Comparison of ENCODE assay signal across 37 cellular contexts in the genomic region with DNA sequence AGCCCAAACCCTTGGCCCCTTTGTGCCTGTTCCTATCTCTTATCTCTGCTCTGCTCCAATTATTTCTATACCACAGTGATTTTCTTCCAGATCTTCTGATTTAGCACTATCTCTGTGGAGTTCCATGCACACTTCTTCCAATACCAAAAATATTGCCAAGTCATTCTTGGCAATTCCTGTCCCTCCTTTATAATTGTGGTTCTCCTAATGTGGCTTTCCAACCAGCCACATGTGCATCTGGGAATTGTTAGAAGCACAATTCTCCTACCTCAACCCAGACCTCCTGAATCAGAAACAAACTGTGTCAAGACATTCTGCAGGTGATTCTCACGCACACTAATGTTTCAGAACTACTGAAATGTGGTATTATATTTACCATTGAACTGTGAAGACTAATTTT.
"Had no signal": no experiment of that assay in that cellular context is flagged by ENCODE, and none has a peak within 500 bp of the region (broad histone marks: within the 10 kb centered on the region; RNA-seq: fewer than 3 reads in every experiment).

No MANE protein-coding gene starts in this region.

- H3K36me3 Mint-ChIP-seq: activated CD4-positive, alpha-beta memory T cell treated with anti-CD3 and anti-CD28 coated beads for 36 hours; activated CD8-positive, alpha-beta memory T cell treated with anti-CD3 and anti-CD28 coated beads, Interleukin-2, amount 10 ng/mL, durations not matched to agents 7 days and 5 days; activated naive CD4-positive, alpha-beta T cell treated with anti-CD3 and anti-CD28 coated beads, Interleukin-2, amount 50 U/mL, for 24 hours; activated naive CD8-positive, alpha-beta T cell treated with anti-CD3 and anti-CD28 coated beads for 36 hours; WTC11 had no signal

- H3K4me3 ChIP-seq: adrenal gland, ascending aorta, esophagus squamous epithelium, gastrocnemius medialis, heart left ventricle had no signal

- H3K4me1 Mint-ChIP-seq: activated CD8-positive, alpha-beta memory T cell treated with anti-CD3 and anti-CD28 coated beads, Interleukin-2, amount 10 ng/mL, durations not matched to agents 7 days and 5 days; activated naive CD4-positive, alpha-beta T cell treated with anti-CD3 and anti-CD28 coated beads, Interleukin-2, amount 50 U/mL, for 24 hours; activated naive CD8-positive, alpha-beta T cell treated with anti-CD3 and anti-CD28 coated beads for 36 hours; activated naive CD8-positive, alpha-beta T cell treated with anti-CD3 and anti-CD28 coated beads, Interleukin-2, amount 50 U/mL, for 24 hours; WTC11 had no signal

- H3K4me3 Mint-ChIP-seq: activated CD4-positive, alpha-beta memory T cell treated with anti-CD3 and anti-CD28 coated beads for 36 hours; activated CD8-positive, alpha-beta memory T cell treated with anti-CD3 and anti-CD28 coated beads, Interleukin-2, amount 10 ng/mL, durations not matched to agents 7 days and 5 days; activated CD8-positive, alpha-beta T cell treated with anti-CD3 and anti-CD28 coated beads, Interleukin-2, amount 10 ng/mL, durations not matched to agents 7 days and 5 days; activated naive CD4-positive, alpha-beta T cell treated with anti-CD3 and anti-CD28 coated beads for 36 hours; activated naive CD4-positive, alpha-beta T cell treated with anti-CD3 and anti-CD28 coated beads, Interleukin-2, amount 50 U/mL, for 24 hours; activated naive CD8-positive, alpha-beta T cell treated with anti-CD3 and anti-CD28 coated beads for 36 hours; activated naive CD8-positive, alpha-beta T cell treated with anti-CD3 and anti-CD28 coated beads, Interleukin-2, amount 50 U/mL, for 24 hours; activated T-helper 1 cell treated with anti-CD3 and anti-CD28 coated beads, Interleukin-12 subunit alpha, Interleukin-12 subunit beta, Interleukin-2, Interleukin-4 antibody, amounts not matched to agents 30 ng/mL and 10 ng/mL and 1 ng/mL, durations not matched to agents 14 hours and 24 hours and 36 hours; effector memory CD8-positive, alpha-beta T cell; WTC11 had no signal

- ATAC-seq: activated CD8-positive, alpha-beta memory T cell treated with anti-CD3 and anti-CD28 coated beads, Interleukin-2, amount 10 ng/mL, durations not matched to agents 7 days and 5 days; activated CD8-positive, alpha-beta T cell treated with anti-CD3 and anti-CD28 coated beads, Interleukin-2, amount 10 ng/mL, durations not matched to agents 7 days and 5 days; activated naive CD8-positive, alpha-beta T cell treated with anti-CD3 and anti-CD28 coated beads, Interleukin-2, amount 50 U/mL, for 24 hours; effector memory CD8-positive, alpha-beta T cell; foreskin keratinocyte; gastrocnemius medialis; heart left ventricle; WTC11 had no signal

- H3K36me3 ChIP-seq: adrenal gland, ascending aorta, brain microvascular endothelial cell, esophagus squamous epithelium, gastrocnemius medialis, heart left ventricle had no signal

- H3K27ac Mint-ChIP-seq: activated CD4-positive, alpha-beta memory T cell treated with anti-CD3 and anti-CD28 coated beads for 36 hours; activated CD8-positive, alpha-beta memory T cell treated with anti-CD3 and anti-CD28 coated beads, Interleukin-2, amount 10 ng/mL, durations not matched to agents 7 days and 5 days; activated CD8-positive, alpha-beta T cell treated with anti-CD3 and anti-CD28 coated beads, Interleukin-2, amount 10 ng/mL, durations not matched to agents 7 days and 5 days; activated naive CD4-positive, alpha-beta T cell treated with anti-CD3 and anti-CD28 coated beads for 36 hours; activated naive CD4-positive, alpha-beta T cell treated with anti-CD3 and anti-CD28 coated beads, Interleukin-2, amount 50 U/mL, for 24 hours; activated naive CD8-positive, alpha-beta T cell treated with anti-CD3 and anti-CD28 coated beads for 36 hours; activated naive CD8-positive, alpha-beta T cell treated with anti-CD3 and anti-CD28 coated beads, Interleukin-2, amount 50 U/mL, for 24 hours; activated T-helper 1 cell treated with anti-CD3 and anti-CD28 coated beads, Interleukin-12 subunit alpha, Interleukin-12 subunit beta, Interleukin-2, Interleukin-4 antibody, amounts not matched to agents 30 ng/mL and 10 ng/mL and 1 ng/mL, durations not matched to agents 14 hours and 24 hours and 36 hours; activated T-helper 2 cell treated with anti-CD3 and anti-CD28 coated beads, Interferon-gamma antibody, Interleukin-2, Interleukin-4, amounts not matched to agents 10 μg/mL and 5 μg/mL and 100 μg/mL, durations not matched to agents 14 hours and 24 hours and 36 hours; effector memory CD8-positive, alpha-beta T cell; WTC11 had no signal

- H3K27ac ChIP-seq: adrenal gland, ascending aorta, brain microvascular endothelial cell, epithelial cell of prostate, esophagus squamous epithelium, foreskin keratinocyte, gastrocnemius medialis, heart left ventricle, VCaP had no signal

- H3K27me3 Mint-ChIP-seq: activated CD4-positive, alpha-beta memory T cell treated with anti-CD3 and anti-CD28 coated beads for 36 hours; activated CD8-positive, alpha-beta memory T cell treated with anti-CD3 and anti-CD28 coated beads, Interleukin-2, amount 10 ng/mL, durations not matched to agents 7 days and 5 days; activated naive CD4-positive, alpha-beta T cell treated with anti-CD3 and anti-CD28 coated beads, Interleukin-2, amount 50 U/mL, for 24 hours; activated naive CD8-positive, alpha-beta T cell treated with anti-CD3 and anti-CD28 coated beads for 36 hours; activated naive CD8-positive, alpha-beta T cell treated with anti-CD3 and anti-CD28 coated beads, Interleukin-2, amount 50 U/mL, for 24 hours; effector memory CD8-positive, alpha-beta T cell had no signal

- FAIRE-seq: bronchial epithelial cell, colon, endothelial cell of umbilical vein had no signal

- H3K4me1 ChIP-seq: adrenal gland, ascending aorta, gastrocnemius medialis, heart left ventricle had no signal

- H3K27me3 ChIP-seq: adrenal gland, ascending aorta, brain microvascular endothelial cell, esophagus squamous epithelium, foreskin keratinocyte, gastrocnemius medialis, heart left ventricle had no signal

- DNase-seq: activated CD4-positive, alpha-beta memory T cell treated with anti-CD3 and anti-CD28 coated beads for 36 hours; activated CD4-positive, alpha-beta T cell treated with anti-CD3 and anti-CD28 coated beads for 1 hour; activated CD4-positive, alpha-beta T cell treated with anti-CD3 and anti-CD28 coated beads for 48 hours; activated CD4-positive, alpha-beta T cell treated with anti-CD3 and anti-CD28 coated beads, Interleukin-2, amount 50 U/mL, for 1 hour; activated CD8-positive, alpha-beta memory T cell treated with anti-CD3 and anti-CD28 coated beads, Interleukin-2, amount 10 ng/mL, durations not matched to agents 7 days and 5 days; activated CD8-positive, alpha-beta memory T cell treated with anti-CD3 and anti-CD28 coated beads, Interleukin-2, amount 50 U/mL, for 4 hours; activated CD8-positive, alpha-beta T cell treated with anti-CD3 and anti-CD28 coated beads, Interleukin-2, amount 10 ng/mL, durations not matched to agents 7 days and 5 days; activated effector memory CD4-positive, alpha-beta T cell treated with anti-CD3 and anti-CD28 coated beads, Interleukin-2, amount 50 U/mL, for 16 hours; activated naive CD4-positive, alpha-beta T cell treated with anti-CD3 and anti-CD28 coated beads for 36 hours; activated naive CD8-positive, alpha-beta T cell treated with anti-CD3 and anti-CD28 coated beads for 36 hours; activated naive CD8-positive, alpha-beta T cell treated with anti-CD3 and anti-CD28 coated beads, Interleukin-2, amount 50 U/mL, for 24 hours; activated T-cell treated with anti-CD3 and anti-CD28 coated beads, Interleukin-2, amount 50 U/mL, for 1 hour; activated T-cell treated with anti-CD3 and anti-CD28 coated beads, Interleukin-2, amount 50 U/mL, for 48 hours; adrenal gland; amygdala; brain microvascular endothelial cell; caudate nucleus; cortex of kidney; dermis blood vessel endothelial cell; effector CD4-positive, alpha-beta T cell; effector memory CD8-positive, alpha-beta T cell; esophagus squamous epithelium; foreskin keratinocyte; gastrocnemius medialis; glutamatergic neuron; heart left ventricle; T-helper 2 cell had no signal

- H3K9me3 Mint-ChIP-seq: activated CD4-positive, alpha-beta memory T cell treated with anti-CD3 and anti-CD28 coated beads for 36 hours; activated naive CD4-positive, alpha-beta T cell treated with anti-CD3 and anti-CD28 coated beads for 36 hours; activated naive CD8-positive, alpha-beta T cell treated with anti-CD3 and anti-CD28 coated beads for 36 hours; activated T-helper 1 cell treated with anti-CD3 and anti-CD28 coated beads, Interleukin-12 subunit alpha, Interleukin-12 subunit beta, Interleukin-2, Interleukin-4 antibody, amounts not matched to agents 30 ng/mL and 10 ng/mL and 1 ng/mL, durations not matched to agents 14 hours and 24 hours and 36 hours; activated T-helper 2 cell treated with anti-CD3 and anti-CD28 coated beads, Interferon-gamma antibody, Interleukin-2, Interleukin-4, amounts not matched to agents 10 μg/mL and 5 μg/mL and 100 μg/mL, durations not matched to agents 14 hours and 24 hours and 36 hours had no signal

- H3K9me3 ChIP-seq: adrenal gland, ascending aorta, esophagus squamous epithelium, gastrocnemius medialis had no signal
